In genomic region chr7:134985894-134986362, GRCh38 we compare ENCODE assay signal across 9 cellular contexts. TPM values are rescaled to one million over a fixed set of nuclear protein-coding genes. Genes with fewer than 3 reads are reported as not detected.
DNase-seq lines count a peak whose midpoint lies in the region; ATAC-seq, FAIRE-seq and TF ChIP-seq lines count a peak whose summit lies in the region.
"Had no signal": no experiment of that assay in that cellular context is flagged by ENCODE, and none has a peak within 500 bp of the region (broad histone marks: within the 10 kb centered on the region; RNA-seq: fewer than 3 reads in every experiment).

No MANE protein-coding gene starts in this region.

- peak overlapping the region; percentile 84 for H2AFZ ChIP-seq in PC-3 (ENCODE audit: low read length)

- TSS peak; percentile 87 for BruUV-seq in PC-3 (replicated peaks; lab: Mats Ljungman, UMichigan)

- POLR2A ChIA-PET in PC-3 (lab: Charles Lee; ENCODE audit: unreplicated experiment) = no interaction called here

- H3K4me1 ChIP-seq in PC-3 (ENCODE audit: insufficient read depth, low read length) (peaks cover 16% of the 10 kb centered on the region; the same call in 1 of the 2 replicates), small intestine (ENCODE audit: control insufficient read depth in 2 of 2, insufficient read depth in 1 of 2, low read depth in 1 of 2, low read length in 1 of 2) (peaks cover 0 to 3% of the 10 kb centered on the region in 2 donors)

- WGBS in small intestine, 3 donors = 45 to 53% (median 48%) methylated on average over 8 of the region's 8 CpGs

- no peak for TF ChIP-seq CTCF in PC-3 (conservative IDR thresholded peaks at IDR 0.05; ENCODE audit: low read depth, low read length)
- no peak for TF ChIP-seq CTCF in fibroblast of mammary gland (conservative IDR thresholded peaks at IDR 0.05; ENCODE audit: control insufficient read depth, insufficient read depth, low read depth, low read length)
- no peak for TF ChIP-seq CTCF in GM20000 (IDR thresholded peaks at IDR 0.05; ENCODE audit: extremely low read depth, missing control alignments)

- DNase-seq in PC-3 = no peak
- DNase-seq in fibroblast of mammary gland (ENCODE audit: low read depth) = no peak
- no peak for DNase-seq in small intestine
- no peak for DNase-seq in GF-D8 (lab: John Stamatoyannopoulos, UW)
- no peak for DNase-seq in GM20000 (ENCODE audit: low spot score)
- DNase-seq in GOT3 (lab: John Stamatoyannopoulos, UW) = no peak

- H3K4me2 ChIP-seq in PC-3 (ENCODE audit: low read length) = peak overlapping the region; percentile 88

- ATAC-seq in GM21786 (IDR thresholded peaks at IDR 0.05; ENCODE audit: unreplicated experiment) (peak; percentile 36), PC-3 (no peak)

- no peaks in the 10 kb centered on the region for H4K20me1 ChIP-seq in PC-3 (ENCODE audit: low read length)

- CTCF ChIA-PET in PC-3 (lab: Charles Lee) = interaction anchor here (0.8 kb wide), 1 partner anchor 180 kb away, joined by 3 read pairs; no protein-coding TSS in a partner anchor

- no peaks in the 10 kb centered on the region for H3F3A ChIP-seq in PC-3 (ENCODE audit: low read length, unreplicated experiment)

- H3K79me2 ChIP-seq in PC-3 (ENCODE audit: low read length) = peaks cover 18% of the 10 kb centered on the region

- H3K4me3 ChIP-seq in GM08714 (ENCODE audit: low read length) = peak overlapping the region; percentile 94; the same call in 1 of the 2 replicates
- peak overlapping the region; percentile 87 for H3K4me3 ChIP-seq in PC-3 (ENCODE audit: low read length)
- peak overlapping the region; percentile 86 for H3K4me3 ChIP-seq in fibroblast of mammary gland (ENCODE audit: control insufficient read depth, low read depth, low read length)
- H3K4me3 ChIP-seq in small intestine (ENCODE audit: low read depth in 1 of 2, low read length in 2 of 2) = peak overlapping the region; percentile 67 to 68

- H3K27ac ChIP-seq in PC-3 (ENCODE audit: low read length) (no peak overlapping the region), small intestine (ENCODE audit: low read depth in 1 of 2, low read length in 1 of 2) (peak overlapping the region in 1 of 2 donors; percentile 94)

- peak overlapping the region; percentile 88 for H3K9ac ChIP-seq in PC-3 (ENCODE audit: low read length)

- H3K9me3 ChIP-seq in PC-3 (ENCODE audit: low read length) (no peaks in the 10 kb centered on the region), small intestine (ENCODE audit: control insufficient read depth, low read depth) (no peaks in the 10 kb centered on the region)

- intact Hi-C loops in PC-3 (cut with micrococcal nuclease) = loop anchor here (1.0 to 5.0 kb wide), 3 partner anchors 20 to 226 kb away; partner anchors contain the start of gene WDR91

- H3K36me3 ChIP-seq in PC-3 (ENCODE audit: low read depth, low read length) = no peaks in the 10 kb centered on the region; the same call in 1 of the 2 replicates
- no peaks in the 10 kb centered on the region for H3K36me3 ChIP-seq in small intestine (ENCODE audit: control insufficient read depth in 2 of 2, insufficient read depth in 2 of 2, low read length in 2 of 2)

- no peak for FAIRE-seq in small intestine (lab: Jason Lieb, UNC)
- FAIRE-seq: TTC549 had no signal

- no peaks in the 10 kb centered on the region for H3K9me2 ChIP-seq in PC-3 (replicated peaks; ENCODE audit: low read length)

- no peaks in the 10 kb centered on the region for H3K27me3 ChIP-seq in PC-3 (ENCODE audit: low read length)
- no peaks in the 10 kb centered on the region for H3K27me3 ChIP-seq in small intestine (ENCODE audit: control insufficient read depth in 2 of 2, insufficient read depth in 2 of 2, low read length in 2 of 2)

RNA-seq across cellular contexts. Expression of gene AGBL3, which starts 0.4 kb away (rescaled TPM):
- total RNA-seq in PC-3 (2014; rRNA removed) = 1.9 and 2.5 TPM in 2 replicates
- under 1 TPM; 0.27 to 0.89 (median 0.87) TPM for polyA plus RNA-seq in small intestine
